10 cellular contexts compared by ENCODE assay signal in the genomic region with DNA sequence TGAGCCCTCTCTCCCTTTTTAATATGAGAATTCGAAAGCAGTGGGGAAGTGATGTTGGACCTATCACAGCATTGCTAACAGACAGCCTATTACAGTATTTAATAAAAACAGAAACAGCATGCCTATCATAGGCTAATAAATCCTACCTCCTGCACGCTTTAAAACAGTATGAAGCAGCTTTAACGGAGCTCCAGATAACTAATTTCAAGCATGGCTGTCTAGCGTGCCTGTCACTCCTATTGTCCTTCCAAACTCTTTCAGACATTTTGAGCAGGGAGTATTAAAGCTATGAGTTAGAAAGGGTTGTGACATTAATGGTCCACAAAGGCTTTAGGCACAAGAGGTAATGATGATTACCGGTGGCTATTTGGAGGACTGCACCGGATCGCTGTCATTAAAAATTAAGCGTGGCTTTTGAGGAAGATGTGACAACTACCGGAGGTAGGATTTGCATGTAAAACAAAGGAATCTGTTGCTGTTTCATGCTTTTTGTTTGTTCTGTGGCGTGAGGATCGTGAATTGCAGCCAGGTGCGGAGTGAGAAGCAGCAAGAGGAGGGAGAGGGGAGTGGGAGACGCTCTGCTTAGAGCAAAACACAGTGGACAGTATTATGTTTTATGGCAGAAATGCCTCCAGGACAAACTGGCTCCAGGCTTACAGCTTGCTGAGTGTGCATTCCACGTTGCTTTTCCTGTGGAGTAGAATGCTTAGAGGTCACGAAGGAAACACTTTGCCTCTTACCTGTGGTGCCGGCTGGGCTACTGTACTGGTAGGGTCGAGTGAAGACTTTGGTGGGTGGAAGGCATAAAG. TPM values are rescaled to one million over a fixed set of nuclear protein-coding genes. Genes with fewer than 3 reads are reported as not detected.
DNase-seq lines count a peak whose midpoint lies in the region; ATAC-seq, FAIRE-seq and TF ChIP-seq lines count a peak whose summit lies in the region.
"Had no signal": no experiment of that assay in that cellular context is flagged by ENCODE, and none has a peak within 500 bp of the region (broad histone marks: within the 10 kb centered on the region; RNA-seq: fewer than 3 reads in every experiment).

A gene (plus strand): TSS at position 166 of the 809 bp plus-strand sequence.

- H4K20me1 ChIP-seq in keratinocyte (ENCODE audit: control insufficient read depth, extremely low read depth, insufficient read depth, low read length) = no peaks in the 10 kb centered on the region

- H3K36me3 Mint-ChIP-seq in activated T-cell treated with anti-CD3 and anti-CD28 coated beads, Interleukin-2, amount 50 U/mL, for 72 hours (ENCODE audit: insufficient read depth in 2 of 2) = no peaks in the 10 kb centered on the region
- H3K36me3 Mint-ChIP-seq in WTC11 (peaks cover under 1% of the 10 kb centered on the region), CD14-positive monocyte (no peaks in the 10 kb centered on the region)

- ATAC-seq in activated T-cell treated with anti-CD3 and anti-CD28 coated beads, Interleukin-2, amount 50 U/mL, for 72 hours (replicated peaks in 1 of 2) = no peak
- peak; percentile 70 for ATAC-seq in WTC11
- no peak for ATAC-seq in GM21528 (IDR thresholded peaks at IDR 0.05; ENCODE audit: low FRiP score, unreplicated experiment)
- ATAC-seq: A549 had no signal

- dilution Hi-C loops in keratinocyte (cut with MboI; ENCODE audit: extremely low pct_ligation_motif_present, low sequenced_read_pairs) = no loop called here

- 2 to 4% methylated on average over 17 of the region's 17 CpGs for WGBS in testis, 2 donors

- FAIRE-seq in keratinocyte (lab: Jason Lieb, UNC) = no peak
- FAIRE-seq: A549 had no signal

- H3K4me3 ChIP-seq in keratinocyte (ENCODE audit: control insufficient read depth in 2 of 3, extremely low read depth in 1 of 3, insufficient read depth in 2 of 3, low read depth in 1 of 3, low read length in 3 of 3) = peak within 1 kb of the TSS in 2 of 3 experiments; percentile 51 to 58
- H3K4me3 ChIP-seq in testis = peak within 1 kb of the TSS; percentile 7 to 23
- H3K4me3 ChIP-seq: A549 had no signal

- H3K4me3 Mint-ChIP-seq in activated T-cell treated with anti-CD3 and anti-CD28 coated beads, Interleukin-2, amount 50 U/mL, for 72 hours = peak within 1 kb of the TSS; percentile 18 to 34
- peak within 1 kb of the TSS; percentile 70 for H3K4me3 Mint-ChIP-seq in WTC11
- peak within 1 kb of the TSS in 1 of 2 donors; percentile 60 for H3K4me3 Mint-ChIP-seq in CD14-positive monocyte

- H3K9ac ChIP-seq in keratinocyte (ENCODE audit: control insufficient read depth, extremely low read depth, insufficient read depth, low read length) = no peak within 1 kb of the TSS

- TF ChIP-seq CTCF in WTC11 (IDR thresholded peaks at IDR 0.05) = no peak
- no peak for TF ChIP-seq CTCF in keratinocyte (optimal IDR thresholded peaks at IDR 0.05 in 1 of 3, IDR thresholded peaks at IDR 0.05 in 1 of 3, conservative IDR thresholded peaks at IDR 0.05 in 1 of 3; ENCODE audit: extremely low read depth in 1 of 3, insufficient read depth in 2 of 3, low read length in 3 of 3)
- no peak for TF ChIP-seq CTCF in testis (IDR thresholded peaks at IDR 0.05)
- no peak for TF ChIP-seq CTCF in CD14-positive monocyte (IDR thresholded peaks at IDR 0.05)

- H3K4me1 ChIP-seq in keratinocyte (ENCODE audit: control insufficient read depth, extremely low read depth, insufficient read depth, low read length) (peaks cover 6% of the 10 kb centered on the region), testis (no peaks in the 10 kb centered on the region)
- H3K4me1 ChIP-seq: A549 had no signal

- H3K27me3 ChIP-seq in keratinocyte (ENCODE audit: control insufficient read depth, extremely low read depth, insufficient read depth, low read length) = no peaks in the 10 kb centered on the region
- H3K27me3 ChIP-seq in testis = no peaks in the 10 kb centered on the region

- H3K27ac ChIP-seq in keratinocyte (ENCODE audit: control insufficient read depth, insufficient read depth, low read length) (no peak within 1 kb of the TSS), testis (no peak within 1 kb of the TSS)
- H3K27ac ChIP-seq: A549 had no signal

- no peak for TF ChIP-seq POLR2A in testis (IDR thresholded peaks at IDR 0.05)

- peaks cover 7% of the 10 kb centered on the region for H3K4me1 Mint-ChIP-seq in activated T-cell treated with anti-CD3 and anti-CD28 coated beads, Interleukin-2, amount 50 U/mL, for 72 hours (ENCODE audit: low read depth)
- H3K4me1 Mint-ChIP-seq in WTC11 (peaks cover 68% of the 10 kb centered on the region), CD14-positive monocyte (peaks cover 6% of the 10 kb centered on the region)

- CTCF ChIA-PET in WTC11 (lab: Charles Lee) = no interaction called here

- peaks cover 67% of the 10 kb centered on the region for H3K27me3 Mint-ChIP-seq in activated T-cell treated with anti-CD3 and anti-CD28 coated beads, Interleukin-2, amount 50 U/mL, for 72 hours (ENCODE audit: low read depth)
- H3K27me3 Mint-ChIP-seq in WTC11 (ENCODE audit: low read depth) = no peaks in the 10 kb centered on the region
- peaks cover 17 to 26% (median 20%) of the 10 kb centered on the region in 3 donors for H3K27me3 Mint-ChIP-seq in CD14-positive monocyte (ENCODE audit: low read depth in 3 of 3)

- H3K9me3 ChIP-seq in keratinocyte (ENCODE audit: control insufficient read depth, low read depth, low read length) (no peaks in the 10 kb centered on the region), testis (no peaks in the 10 kb centered on the region)
- H3K9me3 ChIP-seq: A549 had no signal

- H3K4me2 ChIP-seq in keratinocyte (ENCODE audit: control insufficient read depth, extremely low read depth, insufficient read depth, low read depth, low read length) = peak within 1 kb of the TSS; percentile 73
- H3K4me2 ChIP-seq: A549 had no signal

- peaks cover under 1% of the 10 kb centered on the region in 2 donors for H3K9me3 Mint-ChIP-seq in activated T-cell treated with anti-CD3 and anti-CD28 coated beads, Interleukin-2, amount 50 U/mL, for 72 hours
- peaks cover 1% of the 10 kb centered on the region for H3K9me3 Mint-ChIP-seq in WTC11
- H3K9me3 Mint-ChIP-seq in CD14-positive monocyte = peaks cover 0 to 5% (median 0%) of the 10 kb centered on the region in 7 donors

- H3K9me1 ChIP-seq in keratinocyte (ENCODE audit: control insufficient read depth, extremely low read depth, insufficient read depth, low read length) = no peaks in the 10 kb centered on the region

- H3K27ac Mint-ChIP-seq in activated T-cell treated with anti-CD3 and anti-CD28 coated beads, Interleukin-2, amount 50 U/mL, for 72 hours = no peak within 1 kb of the TSS
- H3K27ac Mint-ChIP-seq in WTC11 = peak within 1 kb of the TSS; percentile 59
- no peak within 1 kb of the TSS for H3K27ac Mint-ChIP-seq in CD14-positive monocyte

- DNase-seq in activated T-cell treated with anti-CD3 and anti-CD28 coated beads, Interleukin-2, amount 50 U/mL, for 72 hours = no peak
- DNase-seq in activated T-cell treated with anti-CD3 and anti-CD28 coated beads for 4 hours = no peak
- DNase-seq in WTC11 (ENCODE audit: low spot score) = no peak
- DNase-seq in keratinocyte (ENCODE audit: low read depth, low spot score) = no peak
- no peak for DNase-seq in testis
- DNase-seq in D341Med (ENCODE audit: low spot score) = no peak
- DNase-seq in CD14-positive monocyte (ENCODE audit: low spot score) = no peak

- no peaks in the 10 kb centered on the region for H3K79me2 ChIP-seq in keratinocyte (ENCODE audit: control insufficient read depth, insufficient read depth, low read length)

- intact Hi-C loops in testis (cut with DNase I; ENCODE audit: low total_unique reads) = no loop called here
- intact Hi-C loops in CD14-positive monocyte (cut with micrococcal nuclease) = no loop called here

- no peaks in the 10 kb centered on the region for H3K36me3 ChIP-seq in keratinocyte (ENCODE audit: control insufficient read depth in 2 of 2, extremely low read depth in 1 of 2, insufficient read depth in 2 of 2, low read length in 2 of 2)
- H3K36me3 ChIP-seq in testis (ENCODE audit: low read depth, missing control alignments) = no peaks in the 10 kb centered on the region

- POLR2A ChIA-PET in WTC11 (lab: Charles Lee) = no interaction called here

- peak within 1 kb of the TSS; percentile 79 for H2AFZ ChIP-seq in keratinocyte (ENCODE audit: control insufficient read depth, low read length)

TF ChIP-seq in WTC11, 78 proteins besides CTCF, POLR2A, EP300 and RAD21 (continues in another document):
- TF ChIP-seq, protein P1, sequence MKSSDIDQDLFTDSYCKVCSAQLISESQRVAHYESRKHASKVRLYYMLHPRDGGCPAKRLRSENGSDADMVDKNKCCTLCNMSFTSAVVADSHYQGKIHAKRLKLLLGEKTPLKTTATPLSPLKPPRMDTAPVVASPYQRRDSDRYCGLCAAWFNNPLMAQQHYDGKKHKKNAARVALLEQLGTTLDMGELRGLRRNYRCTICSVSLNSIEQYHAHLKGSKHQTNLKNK (CRISPR knock-in tag; IDR thresholded peaks at IDR 0.05) = no peak
- TF ChIP-seq ZBTB21 (CRISPR knock-in tag; IDR thresholded peaks at IDR 0.05; ENCODE audit: borderline replicate concordance) (no peak), TCF7 (CRISPR knock-in tag; IDR thresholded peaks at IDR 0.05; ENCODE audit: low read depth) (no peak), NR2C2 (CRISPR knock-in tag; IDR thresholded peaks at IDR 0.05) (no peak), JAZF1 (CRISPR knock-in tag; IDR thresholded peaks at IDR 0.05) (no peak), ZNF317 (CRISPR knock-in tag; IDR thresholded peaks at IDR 0.05; ENCODE audit: borderline replicate concordance, low read depth) (no peak), ZNF219 (CRISPR knock-in tag; IDR thresholded peaks at IDR 0.05; ENCODE audit: borderline replicate concordance) (no peak)

RNA-seq across cellular contexts. Expression of the gene that starts here (rescaled TPM):
- total RNA-seq in activated T-cell treated with anti-CD3 and anti-CD28 coated beads, Interleukin-2, amount 50 U/mL, for 72 hours = not detected
- total RNA-seq in WTC11 (2021) = not detected in 3 replicates
- polyA plus RNA-seq in keratinocyte = not detected in 3 replicates
- polyA plus RNA-seq in keratinocyte (2011; ENCODE audit: low read depth) = not detected
- polyA plus RNA-seq in keratinocyte (2011; cell fraction: cytosol; rRNA removed) = not detected in 2 replicates
- not detected in 2 replicates for polyA plus RNA-seq in keratinocyte (2011; cell fraction: nucleus; rRNA removed)
- polyA plus RNA-seq in keratinocyte (2012; ENCODE audit: low replicate concordance) = not detected in 2 replicates
- not detected in 3 replicates for polyA minus RNA-seq in keratinocyte
- not detected for polyA minus RNA-seq in keratinocyte (2011; cell fraction: cytosol; rRNA and poly(A)+ RNA removed)
- polyA minus RNA-seq in keratinocyte (2011; cell fraction: nucleus; rRNA and poly(A)+ RNA removed) = not detected in 2 replicates
- total RNA-seq in testis = not detected
- polyA plus RNA-seq in testis (ENCODE audit: insufficient read depth, low read depth, low replicate concordance) = 2.6 TPM
- polyA plus RNA-seq in CD14-positive monocyte = not detected
- total RNA-seq: SK-MEL-5 had no signal
- polyA plus RNA-seq: A549 had no signal

Comparison
In these comparisons a context has a peak if more than half of its experiments do, and no peak if none do; other contexts are left out.
1. Peak in ATAC-seq in WTC11; RNA of the gene not detected or under 1 TPM.